Comparison of ENCODE assay signal across 15 cellular contexts in the genomic region with DNA sequence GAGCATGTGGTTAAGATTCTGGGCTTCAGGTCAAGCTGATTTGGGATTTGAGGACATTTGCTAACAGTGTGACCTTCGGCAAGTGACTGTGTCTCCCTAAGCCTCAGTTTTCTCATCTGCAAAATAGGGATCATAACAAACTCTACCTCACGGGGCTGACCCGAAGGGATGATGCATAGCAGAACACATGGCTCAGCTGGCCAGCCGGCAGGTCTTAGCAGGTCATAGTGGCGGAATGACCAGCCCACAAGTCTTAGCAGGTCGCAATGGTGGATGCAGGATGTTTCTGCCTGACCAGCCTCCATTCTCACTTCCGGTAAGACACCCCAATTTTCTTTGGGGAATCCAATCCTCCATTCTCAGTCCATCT.
DNase-seq lines count a peak whose midpoint lies in the region; ATAC-seq and TF ChIP-seq lines count a peak whose summit lies in the region.
"Had no signal": no experiment of that assay in that cellular context is flagged by ENCODE, and none has a peak within 500 bp of the region (broad histone marks: within the 10 kb centered on the region; RNA-seq: fewer than 3 reads in every experiment).

No MANE protein-coding gene starts in this region.

- no peak for TF ChIP-seq POLR2A in esophagus squamous epithelium (IDR thresholded peaks at IDR 0.05)

- no peaks in the 10 kb centered on the region for H3K27me3 ChIP-seq in esophagus squamous epithelium
- H3K27me3 ChIP-seq: breast epithelium, ovary, vagina had no signal

- no peak for DNase-seq in activated T-cell treated with anti-CD3 and anti-CD28 coated beads, Interleukin-2, amount 50 U/mL, for 4 hours
- DNase-seq in activated T-cell treated with anti-CD3 and anti-CD28 coated beads, Interleukin-2, amount 50 U/mL, for 48 hours: no peak
- no peak for DNase-seq in OCI-LY7 (ENCODE audit: low spot score)
- DNase-seq in esophagus squamous epithelium (lab: John Stamatoyannopoulos, UW): no peak
- DNase-seq in stimulated activated naive CD8-positive, alpha-beta T cell treated with anti-CD3 and anti-CD28 coated beads, Interleukin-15, amount 100 ng/mL, for 72 hours: no peak
- no peak for DNase-seq in T-helper 9 cell
- no peak for DNase-seq in activated CD4-positive, CD25-positive, alpha-beta regulatory T cell treated with anti-CD3 and anti-CD28 coated beads, Interleukin-2, amount 50 U/mL, for 72 hours
- DNase-seq: DMS79 treated with DMSO at 0.1 percent for 48 hours; NCI-H1092; NCI-H446 treated with DMSO at 0.1 percent for 48 hours; stimulated activated CD4-positive, alpha-beta T cell treated with anti-CD3 and anti-CD28 coated beads, Interleukin-12 subunit alpha, Interleukin-12 subunit beta, amount 100 ng/mL, for 4 hours had no signal

- peak overlapping the region; percentile 41 to 80 for H3K27ac Mint-ChIP-seq in stimulated activated naive CD8-positive, alpha-beta T cell treated with anti-CD3 and anti-CD28 coated beads, Interleukin-15, amount 100 ng/mL, for 72 hours

- CTCF ChIA-PET in OCI-LY7 (lab: Charles Lee; ENCODE audit: unreplicated experiment): no interaction called here

- H3K9me3 ChIP-seq in OCI-LY7 (ENCODE audit: low read length) (no peaks in the 10 kb centered on the region), esophagus squamous epithelium (no peaks in the 10 kb centered on the region)
- H3K9me3 ChIP-seq: breast epithelium, ovary, vagina had no signal

- H3K27ac ChIP-seq in OCI-LY7 (ENCODE audit: low read depth, low read length, poor library complexity, severe bottlenecking): peak overlapping the region; percentile 97
- peak overlapping the region in 3 of 4 donors; percentile 31 to 50 (median 45) for H3K27ac ChIP-seq in esophagus squamous epithelium
- H3K27ac ChIP-seq: ovary, vagina had no signal

- intact Hi-C loops in OCI-LY7 (cut with micrococcal nuclease; ENCODE audit: unreplicated experiment): loop anchor here (10.0 kb wide), 1 partner anchor 1675 kb away; no protein-coding TSS in a partner anchor
- intact Hi-C loops in esophagus squamous epithelium (cut with DNase I): no loop called here

- TSS peak; percentile 71 for BruUV-seq in OCI-LY7 (replicated peaks; lab: Mats Ljungman, UMichigan)

- H3K4me2 ChIP-seq in OCI-LY7 (ENCODE audit: low read length): peak overlapping the region; percentile 93

- H3K4me3 Mint-ChIP-seq in activated T-cell treated with anti-CD3 and anti-CD28 coated beads, Interleukin-2, amount 50 U/mL, for 4 hours: peak overlapping the region; percentile 63
- H3K4me3 Mint-ChIP-seq in stimulated activated naive CD8-positive, alpha-beta T cell treated with anti-CD3 and anti-CD28 coated beads, Interleukin-15, amount 100 ng/mL, for 72 hours: peak overlapping the region; percentile 82 to 86

- peaks cover 16% of the 10 kb centered on the region; the same call in 1 of the 2 replicates for H3K36me3 ChIP-seq in OCI-LY7 (ENCODE audit: insufficient read depth, low read length)
- H3K36me3 ChIP-seq in esophagus squamous epithelium: no peaks in the 10 kb centered on the region
- H3K36me3 ChIP-seq: breast epithelium, ovary, vagina had no signal

- no peaks in the 10 kb centered on the region for H3K9me2 ChIP-seq in OCI-LY7 (ENCODE audit: insufficient read depth, low read length)

- 89% methylated on average over 6 of the region's 7 CpGs; no CpG with 5 or more reads in 1 of the 2 donors for WGBS in esophagus squamous epithelium, 2 donors

- H3K4me3 ChIP-seq in OCI-LY7 (ENCODE audit: low read depth, low read length, poor library complexity, severe bottlenecking): peak overlapping the region; percentile 58
- no peak overlapping the region for H3K4me3 ChIP-seq in esophagus squamous epithelium
- H3K4me3 ChIP-seq: breast epithelium, ovary, vagina had no signal

- H3K4me1 ChIP-seq in OCI-LY7 (ENCODE audit: insufficient read depth, low read length, poor library complexity, severe bottlenecking) (peaks cover 100% of the 10 kb centered on the region), esophagus squamous epithelium (peaks cover 8 to 58% (median 31%) of the 10 kb centered on the region in 3 donors)
- H3K4me1 ChIP-seq: breast epithelium had no signal

- no peaks in the 10 kb centered on the region for H3K27me3 Mint-ChIP-seq in activated T-cell treated with anti-CD3 and anti-CD28 coated beads, Interleukin-2, amount 50 U/mL, for 4 hours (ENCODE audit: low read depth)
- no peaks in the 10 kb centered on the region for H3K27me3 Mint-ChIP-seq in stimulated activated naive CD8-positive, alpha-beta T cell treated with anti-CD3 and anti-CD28 coated beads, Interleukin-15, amount 100 ng/mL, for 72 hours

- TF ChIP-seq CTCF in OCI-LY7 (conservative IDR thresholded peaks at IDR 0.05; ENCODE audit: low read length) (no peak), esophagus squamous epithelium (IDR thresholded peaks at IDR 0.05) (no peak)

- peaks cover 9% of the 10 kb centered on the region for H3K36me3 Mint-ChIP-seq in activated T-cell treated with anti-CD3 and anti-CD28 coated beads, Interleukin-2, amount 50 U/mL, for 4 hours (ENCODE audit: insufficient read depth)

- POLR2A ChIA-PET in OCI-LY7 (lab: Charles Lee): interaction anchor here (0.5 to 2.8 kb wide), 5 partner anchors 10 to 227 kb away, joined by 3 to 10 read pairs (median 5); no protein-coding TSS in a partner anchor

- H4K20me1 ChIP-seq in OCI-LY7 (ENCODE audit: insufficient read depth, low read length): no peaks in the 10 kb centered on the region

- no peaks in the 10 kb centered on the region for H3K9me3 Mint-ChIP-seq in activated T-cell treated with anti-CD3 and anti-CD28 coated beads, Interleukin-2, amount 50 U/mL, for 4 hours
- no peaks in the 10 kb centered on the region for H3K9me3 Mint-ChIP-seq in stimulated activated naive CD8-positive, alpha-beta T cell treated with anti-CD3 and anti-CD28 coated beads, Interleukin-15, amount 100 ng/mL, for 72 hours

- peaks cover 90% of the 10 kb centered on the region for H3K79me2 ChIP-seq in OCI-LY7 (ENCODE audit: insufficient read depth, low read depth, low read length)

- no peak for ATAC-seq in activated T-cell treated with anti-CD3 and anti-CD28 coated beads, Interleukin-2, amount 50 U/mL, for 4 hours
- ATAC-seq in stimulated activated naive CD8-positive, alpha-beta T cell treated with anti-CD3 and anti-CD28 coated beads, Interleukin-15, amount 100 ng/mL, for 72 hours: no peak
- no peak for ATAC-seq in GM19463 (IDR thresholded peaks at IDR 0.05; ENCODE audit: unreplicated experiment)

- no peak overlapping the region for H2AFZ ChIP-seq in OCI-LY7 (ENCODE audit: low read length)

- H3K4me1 Mint-ChIP-seq in activated T-cell treated with anti-CD3 and anti-CD28 coated beads, Interleukin-2, amount 50 U/mL, for 4 hours (ENCODE audit: low read depth): peaks cover 96% of the 10 kb centered on the region
- peaks cover 100% of the 10 kb centered on the region for H3K4me1 Mint-ChIP-seq in stimulated activated naive CD8-positive, alpha-beta T cell treated with anti-CD3 and anti-CD28 coated beads, Interleukin-15, amount 100 ng/mL, for 72 hours
